Comparison of ENCODE assay signal across 8 cellular contexts in genomic region chr19:19321143-19321577, GRCh38. TPM values are rescaled to one million over a fixed set of nuclear protein-coding genes. Genes with fewer than 3 reads are reported as not detected.
DNase-seq lines count a peak whose midpoint lies in the region; ATAC-seq and TF ChIP-seq lines count a peak whose summit lies in the region.

No MANE protein-coding gene starts in this region.

- ATAC-seq in HG03196 (IDR thresholded peaks at IDR 0.05; ENCODE audit: unreplicated experiment) (peak; percentile 11), T-helper 17 cell (no peak), HG03095 (IDR thresholded peaks at IDR 0.05; ENCODE audit: unreplicated experiment) (no peak), GM21367 (IDR thresholded peaks at IDR 0.05; ENCODE audit: unreplicated experiment) (no peak)

- H3K4me3 ChIP-seq in esophagus (ENCODE audit: low read depth in 1 of 2, low read length in 2 of 2), result peak overlapping the region; percentile 98 to 99

- peaks cover 25% of the 10 kb centered on the region for H3K4me1 Mint-ChIP-seq in T-helper 17 cell
- peaks cover 22% of the 10 kb centered on the region for H3K4me1 Mint-ChIP-seq in neural crest cell

- no peaks in the 10 kb centered on the region for H3K27me3 ChIP-seq in esophagus (ENCODE audit: control insufficient read depth in 1 of 2, insufficient read depth in 2 of 2, low read length in 2 of 2)

- no peak for TF ChIP-seq CTCF in neural crest cell (conservative IDR thresholded peaks at IDR 0.05)

- no peaks in the 10 kb centered on the region for H3K9me3 Mint-ChIP-seq in neural crest cell

- H3K36me3 ChIP-seq in esophagus (ENCODE audit: control insufficient read depth in 2 of 2, insufficient read depth in 2 of 2, low read length in 1 of 2), result peaks cover under 1 to 12% of the 10 kb centered on the region in 2 donors

- no peaks in the 10 kb centered on the region for H3K9me3 ChIP-seq in T-helper 17 cell (ENCODE audit: control insufficient read depth, low read length, poor library complexity, severe bottlenecking)
- H3K9me3 ChIP-seq in esophagus (ENCODE audit: control insufficient read depth in 2 of 2, insufficient read depth in 1 of 2, low read depth in 1 of 2, low read length in 1 of 2), result no peaks in the 10 kb centered on the region

- peak overlapping the region; percentile 82 to 88 for H3K27ac ChIP-seq in esophagus (ENCODE audit: low read depth in 2 of 2, low read length in 1 of 2)

- DNase-seq in COR-L47 (lab: John Stamatoyannopoulos, UW), result peak; percentile 1
- no peak for DNase-seq in T-helper 17 cell
- no peak for DNase-seq in neural crest cell (ENCODE audit: low read depth, low spot score)
- no peak for DNase-seq in NK-92 treated with Interleukin-12 subunit alpha and Interleukin-12 subunit beta, amount 100 ng/mL, for 24 hours (lab: John Stamatoyannopoulos, UW)

- H3K27me3 Mint-ChIP-seq in T-helper 17 cell, result no peaks in the 10 kb centered on the region
- H3K27me3 Mint-ChIP-seq in neural crest cell (ENCODE audit: low read depth), result no peaks in the 10 kb centered on the region

- H3K27ac Mint-ChIP-seq in T-helper 17 cell (peak overlapping the region; percentile 95), neural crest cell (ENCODE audit: unreplicated experiment) (peak overlapping the region; percentile 92)

- peaks cover 4 to 5% of the 10 kb centered on the region in 2 donors for H3K4me1 ChIP-seq in esophagus (ENCODE audit: control insufficient read depth in 2 of 2, insufficient read depth in 2 of 2, low read length in 1 of 2)

- H3K4me3 Mint-ChIP-seq in T-helper 17 cell, result peak overlapping the region; percentile 93
- H3K4me3 Mint-ChIP-seq in neural crest cell, result peak overlapping the region; percentile 100

- WGBS in esophagus, 2 donors, result 1 to 2% methylated on average over 32 to 33 of the region's 33 CpGs

- peaks cover 8% of the 10 kb centered on the region for H3K36me3 Mint-ChIP-seq in T-helper 17 cell (ENCODE audit: low read depth)
- peaks cover 14% of the 10 kb centered on the region for H3K36me3 Mint-ChIP-seq in neural crest cell (ENCODE audit: low read depth)

RNA-seq across cellular contexts. Expression of gene MAU2, which starts 0.5 kb away (rescaled TPM):
- total RNA-seq in T-helper 17 cell (100 to 1,000 TPM; 129 to 130 TPM), neural crest cell (68.8 and 70.8 TPM in 2 replicates)
- polyA plus RNA-seq in esophagus, result 10 to 100 TPM; 19.6 to 35.6 TPM

RNA-seq across cellular contexts. Expression of gene SUGP1, which starts 0.9 kb away (rescaled TPM):
- total RNA-seq in T-helper 17 cell (10 to 100 TPM; 50.8 to 60.2 TPM), neural crest cell (89.9 and 101 TPM in 2 replicates)
- polyA plus RNA-seq in esophagus, result 10 to 100 TPM; 27.8 to 42.6 TPM

RNA-seq across cellular contexts. Expression of gene TM6SF2, which starts 48.1 kb away (rescaled TPM):
- total RNA-seq in T-helper 17 cell (not detected), neural crest cell (5.5 and 5.7 TPM in 2 replicates)
- polyA plus RNA-seq in esophagus, result under 1 TPM; 0.04 to 0.20 TPM
